In genomic region chr7:99437946-99438572, GRCh38 we compare ENCODE assay signal across 8 cellular contexts. TPM values are rescaled to one million over a fixed set of nuclear protein-coding genes. Genes with fewer than 3 reads are reported as not detected.
DNase-seq lines count a peak whose midpoint lies in the region; ATAC-seq and TF ChIP-seq lines count a peak whose summit lies in the region.

No MANE protein-coding gene starts in this region.

- peaks cover 16% of the 10 kb centered on the region for H3K4me1 ChIP-seq in neuron (ENCODE audit: insufficient read depth, low read length)

- no peaks in the 10 kb centered on the region for H3K27me3 ChIP-seq in neuron (ENCODE audit: insufficient read depth, low read length)

- H2AFZ ChIP-seq in neuron (ENCODE audit: low read depth, low read length) = peak overlapping the region; percentile 100

- H3K36me3 ChIP-seq in neuron (ENCODE audit: insufficient read depth, low read length) = peaks cover 33% of the 10 kb centered on the region

- H3K4me3 ChIP-seq in epithelial cell of esophagus (ENCODE audit: low read length) (peak overlapping the region; percentile 95), neuron (ENCODE audit: low read length) (peak overlapping the region; percentile 99)

- ATAC-seq in GM21786 (IDR thresholded peaks at IDR 0.05; ENCODE audit: unreplicated experiment) = peak; percentile 4

- no peaks in the 10 kb centered on the region for H3K9me3 ChIP-seq in neuron (ENCODE audit: low read length)

- DNase-seq in OCI-M1 (lab: John Stamatoyannopoulos, UW) = peak; percentile 61
- DNase-seq in epithelial cell of esophagus (ENCODE audit: low read depth) = no peak
- no peak for DNase-seq in mucosa of gallbladder (ENCODE audit: low spot score)
- no peak for DNase-seq in middle frontal gyrus (ENCODE audit: extremely low spot score, low spot score)
- no peak for DNase-seq in effector CD4-positive, alpha-beta T cell
- DNase-seq in NCI-H146 (lab: John Stamatoyannopoulos, UW) = no peak

- no peak for TF ChIP-seq CTCF in epithelial cell of esophagus (IDR thresholded peaks at IDR 0.05; ENCODE audit: insufficient read depth, low read depth, low read length, missing control alignments)

RNA-seq across cellular contexts. Expression of gene PTCD1, which starts 0.5 kb away (rescaled TPM):
- 4.9 TPM for total RNA-seq in mucosa of gallbladder

RNA-seq across cellular contexts. Expression of gene CPSF4, which starts 0.7 kb away (rescaled TPM):
- total RNA-seq in mucosa of gallbladder = 29.0 TPM

RNA-seq across cellular contexts. Expression of gene ATP5MF, which starts 27.9 kb away (rescaled TPM):
- total RNA-seq in mucosa of gallbladder = 248 TPM

RNA-seq across cellular contexts. Expression of gene BUD31, which starts 29.3 kb away (rescaled TPM):
- 77.8 TPM for total RNA-seq in mucosa of gallbladder

RNA-seq across cellular contexts. Expression of gene PDAP1, which starts 29.7 kb away (rescaled TPM):
- 83.7 TPM for total RNA-seq in mucosa of gallbladder
